8 cellular contexts compared by ENCODE assay signal in genomic region chr16:3182608-3183444, GRCh38. TPM values are rescaled to one million over a fixed set of nuclear protein-coding genes. Genes with fewer than 3 reads are reported as not detected.
DNase-seq lines count a peak whose midpoint lies in the region; ATAC-seq and TF ChIP-seq lines count a peak whose summit lies in the region.

No MANE protein-coding gene starts in this region.

- H3K79me2 ChIP-seq in hepatocyte = no peaks in the 10 kb centered on the region

- TF ChIP-seq CTCF in GM12864 (IDR thresholded peaks at IDR 0.05; ENCODE audit: low read depth, low read length, missing control alignments) (peak; percentile 24), hepatocyte (IDR thresholded peaks at IDR 0.05; ENCODE audit: poor library complexity) (peak; percentile 25), GM10266 (IDR thresholded peaks at IDR 0.05; ENCODE audit: control insufficient read depth, insufficient read depth, low read depth, missing control alignments) (no peak)

- H3K36me3 ChIP-seq in hepatocyte (replicated peaks; ENCODE audit: insufficient read depth, low read depth) = no peaks in the 10 kb centered on the region

- H3K4me3 ChIP-seq in GM12864 (ENCODE audit: low read depth, low read length) (peak overlapping the region; percentile 45), hepatocyte (peak overlapping the region; percentile 16)

- peak overlapping the region; percentile 81 for H2AFZ ChIP-seq in hepatocyte

- no peaks in the 10 kb centered on the region for H3K9me2 ChIP-seq in hepatocyte (replicated peaks; ENCODE audit: insufficient read depth)

- WGBS in hepatocyte (ENCODE audit: low lambda C conversion rate, missing lambda C conversion rate) = 2% methylated on average over 62 of the region's 72 CpGs

- H3K9me3 ChIP-seq in hepatocyte (ENCODE audit: low read depth) = no peaks in the 10 kb centered on the region

- no peaks in the 10 kb centered on the region for H4K20me1 ChIP-seq in hepatocyte (ENCODE audit: insufficient read depth, poor library complexity, severe bottlenecking)

- peaks cover 90% of the 10 kb centered on the region for H3K27me3 Mint-ChIP-seq in activated naive CD8-positive, alpha-beta T cell treated with anti-CD3 and anti-CD28 coated beads, Interleukin-2, amount 10 ng/mL, durations not matched to agents 7 days and 5 days

- DNase-seq in GM12864 (ENCODE audit: low read depth) (no peak), NCI-H460 (ENCODE audit: extremely low read depth, low read depth) (peak; percentile 79), hepatocyte (ENCODE audit: low spot score) (no peak), NCI-H1092 treated with DMSO at 0.1 percent for 48 hours (lab: John Stamatoyannopoulos, UW) (no peak), NOMO-1 treated with dmso at 0.1 percent for 144 hours (lab: John Stamatoyannopoulos, UW; ENCODE audit: unreplicated experiment) (no peak), GM10266 (ENCODE audit: extremely low spot score) (no peak)
- peak; percentile 62 for DNase-seq in activated naive CD8-positive, alpha-beta T cell treated with anti-CD3 and anti-CD28 coated beads, Interleukin-2, amount 10 ng/mL, durations not matched to agents 7 days and 5 days
- DNase-seq in stimulated activated CD4-positive, alpha-beta T cell treated with anti-CD3 and anti-CD28 coated beads, Interleukin-1b, Interleukin-23, amount 100 ng/mL, for 48 hours = peak; percentile 78

- POLR2A ChIA-PET in activated naive CD8-positive, alpha-beta T cell treated with anti-CD3 and anti-CD28 coated beads, Interleukin-2, amount 10 ng/mL, durations not matched to agents 7 days and 5 days (lab: Charles Lee) = interaction anchor here (0.8 to 1.6 kb wide), 5 partner anchors 10 to 182 kb away, joined by 3 to 5 read pairs (median 3); partner anchors contain the start of genes ZNF200 and ZNF263

- H3K4me1 ChIP-seq in hepatocyte (ENCODE audit: insufficient read depth) = peaks cover 14% of the 10 kb centered on the region

- H3K36me3 Mint-ChIP-seq in activated naive CD8-positive, alpha-beta T cell treated with anti-CD3 and anti-CD28 coated beads, Interleukin-2, amount 10 ng/mL, durations not matched to agents 7 days and 5 days = no peaks in the 10 kb centered on the region

- peaks cover 90% of the 10 kb centered on the region for H3K27me3 ChIP-seq in hepatocyte

- H3K4me1 Mint-ChIP-seq in activated naive CD8-positive, alpha-beta T cell treated with anti-CD3 and anti-CD28 coated beads, Interleukin-2, amount 10 ng/mL, durations not matched to agents 7 days and 5 days = peaks cover 28% of the 10 kb centered on the region

- H3K4me2 ChIP-seq in hepatocyte = peak overlapping the region; percentile 94

- peak overlapping the region; percentile 79 for H3K27ac Mint-ChIP-seq in activated naive CD8-positive, alpha-beta T cell treated with anti-CD3 and anti-CD28 coated beads, Interleukin-2, amount 10 ng/mL, durations not matched to agents 7 days and 5 days

- H3K27ac ChIP-seq in hepatocyte = no peak overlapping the region

- ATAC-seq in activated naive CD8-positive, alpha-beta T cell treated with anti-CD3 and anti-CD28 coated beads, Interleukin-2, amount 10 ng/mL, durations not matched to agents 7 days and 5 days (ENCODE audit: low read depth) = peak; percentile 32

- peak overlapping the region; percentile 84 for H3K4me3 Mint-ChIP-seq in activated naive CD8-positive, alpha-beta T cell treated with anti-CD3 and anti-CD28 coated beads, Interleukin-2, amount 10 ng/mL, durations not matched to agents 7 days and 5 days

- no peaks in the 10 kb centered on the region for H3K9me3 Mint-ChIP-seq in activated naive CD8-positive, alpha-beta T cell treated with anti-CD3 and anti-CD28 coated beads, Interleukin-2, amount 10 ng/mL, durations not matched to agents 7 days and 5 days

RNA-seq across cellular contexts. Expression of gene OR1F1, which starts 5.2 kb away (rescaled TPM):
- total RNA-seq in NCI-H460 (2014; rRNA removed; shearing (Covaris generic)) = 0.58 and 0.67 TPM in 2 replicates
- not detected in 2 replicates for polyA plus RNA-seq in NCI-H460 (2014; cell fraction: nucleus; rRNA removed)
- not detected for total RNA-seq in activated naive CD8-positive, alpha-beta T cell treated with anti-CD3 and anti-CD28 coated beads, Interleukin-2, amount 10 ng/mL, durations not matched to agents 7 days and 5 days
- total RNA-seq in hepatocyte = not detected in 2 replicates
- polyA plus RNA-seq in hepatocyte = 0.61 TPM in 1 of 2 replicates, not detected in the other

RNA-seq across cellular contexts. Expression of gene ZNF213, which starts 48.0 kb away (rescaled TPM):
- 4.5 and 5.0 TPM in 2 replicates for total RNA-seq in NCI-H460 (2014; rRNA removed; shearing (Covaris generic))
- 3.2 and 7.9 TPM in 2 replicates for polyA plus RNA-seq in NCI-H460 (2014; cell fraction: nucleus; rRNA removed)
- total RNA-seq in activated naive CD8-positive, alpha-beta T cell treated with anti-CD3 and anti-CD28 coated beads, Interleukin-2, amount 10 ng/mL, durations not matched to agents 7 days and 5 days = 10 to 100 TPM; 12.9 to 13.3 TPM
- 3.4 and 3.8 TPM in 2 replicates for total RNA-seq in hepatocyte
- polyA plus RNA-seq in hepatocyte = 4.0 and 6.0 TPM in 2 replicates

RNA-seq across cellular contexts. Expression of gene ZNF200, which starts 52.1 kb away (rescaled TPM):
- total RNA-seq in NCI-H460 (2014; rRNA removed; shearing (Covaris generic)) = 11.9 and 14.5 TPM in 2 replicates
- polyA plus RNA-seq in NCI-H460 (2014; cell fraction: nucleus; rRNA removed) = 18.6 and 25.3 TPM in 2 replicates
- 10 to 100 TPM; 16.5 to 19.5 TPM for total RNA-seq in activated naive CD8-positive, alpha-beta T cell treated with anti-CD3 and anti-CD28 coated beads, Interleukin-2, amount 10 ng/mL, durations not matched to agents 7 days and 5 days
- total RNA-seq in hepatocyte = 7.9 and 12.5 TPM in 2 replicates
- polyA plus RNA-seq in hepatocyte = 4.6 and 6.0 TPM in 2 replicates

Comparison
In these comparisons a context has a peak if more than half of its experiments do, and no peak if none do; other contexts are left out.
1. DNase-seq: peak in NCI-H460 (single experiment), activated naive CD8-positive, alpha-beta T cell treated with anti-CD3 and anti-CD28 coated beads, Interleukin-2, amount 10 ng/mL, durations not matched to agents 7 days and 5 days (single experiment) and stimulated activated CD4-positive, alpha-beta T cell treated with anti-CD3 and anti-CD28 coated beads, Interleukin-1b, Interleukin-23, amount 100 ng/mL, for 48 hours (single experiment); none in GM12864 (single experiment), hepatocyte (single experiment), NCI-H1092 treated with DMSO at 0.1 percent for 48 hours (single experiment), NOMO-1 treated with dmso at 0.1 percent for 144 hours (single experiment) and GM10266 (single experiment).